In genomic region chr3:190883973-190884832, GRCh38 we compare ENCODE assay signal across 1 cellular context.
TF ChIP-seq lines count a peak whose summit lies in the region.

No MANE protein-coding gene starts in this region.

TF ChIP-seq in GM23338, 12 proteins besides CTCF, POLR2A, EP300 and RAD21 (continued from another document):
- TF ChIP-seq ZNF462 (CRISPR knock-in tag; IDR thresholded peaks at IDR 0.05) = no peak
- no peak for TF ChIP-seq NANOG (IDR thresholded peaks at IDR 0.05; ENCODE audit: borderline replicate concordance)
- no peak for TF ChIP-seq JUNB (IDR thresholded peaks at IDR 0.05; ENCODE audit: unreplicated experiment)
- no peak for TF ChIP-seq ETS1 (IDR thresholded peaks at IDR 0.05)
- no peak for TF ChIP-seq STAT1 (IDR thresholded peaks at IDR 0.05; ENCODE audit: unreplicated experiment)
- TF ChIP-seq ZNF331 (CRISPR knock-in tag; IDR thresholded peaks at IDR 0.05; ENCODE audit: low read depth) = no peak
- TF ChIP-seq ZNF114 (CRISPR knock-in tag; IDR thresholded peaks at IDR 0.05) = no peak
- no peak for TF ChIP-seq CREB1 (CRISPR knock-in tag; IDR thresholded peaks at IDR 0.05; ENCODE audit: low read depth)
- no peak for TF ChIP-seq EZH2phosphoT487 (IDR thresholded peaks at IDR 0.05; ENCODE audit: unreplicated experiment)
- TF ChIP-seq POLR2AphosphoS5 (IDR thresholded peaks at IDR 0.05; ENCODE audit: low read depth) = no peak
- no peak for TF ChIP-seq REST (IDR thresholded peaks at IDR 0.05; ENCODE audit: unreplicated experiment)
